ENCODE assay signal across 12 cellular contexts in the genomic region with DNA sequence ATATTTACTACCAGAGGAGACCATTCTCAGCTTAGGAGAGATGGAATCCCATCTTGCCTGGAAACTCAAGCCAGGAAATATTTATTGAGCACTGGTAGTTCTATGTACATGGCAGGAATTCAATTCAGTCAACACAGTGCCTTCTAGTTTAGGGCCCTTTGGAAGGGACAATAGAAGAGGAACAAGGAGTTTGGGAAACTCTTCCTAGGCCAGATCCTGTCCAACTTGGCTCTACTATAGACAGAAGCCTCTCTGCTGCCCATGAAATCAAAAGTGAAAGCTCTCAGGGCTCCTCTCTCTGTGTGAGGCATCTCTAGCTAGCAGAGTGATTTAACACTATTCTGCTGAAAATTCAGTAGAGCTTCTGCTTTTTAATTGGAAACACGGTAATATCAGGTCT.
A peak's percentile ranks its signal among the peaks of the same experiment; 100 is the strongest.
DNase-seq lines count a peak whose midpoint lies in the region; ATAC-seq, FAIRE-seq and TF ChIP-seq lines count a peak whose summit lies in the region.
"Had no signal": no experiment of that assay in that cellular context is flagged by ENCODE, and none has a peak within 500 bp of the region (broad histone marks: within the 10 kb centered on the region; RNA-seq: fewer than 3 reads in every experiment).

No MANE protein-coding gene starts in this region.

- intact Hi-C loops in left ventricle myocardium inferior (cut with micrococcal nuclease), result no loop called here
- intact Hi-C loops in Right ventricle myocardium superior (cut with DNase I), result no loop called here
- intact Hi-C loops in uterus (cut with DNase I; ENCODE audit: low total_unique reads), result no loop called here

- H3K36me3 ChIP-seq in left ventricle myocardium inferior (no peaks in the 10 kb centered on the region), MM.1S (replicated peaks; ENCODE audit: insufficient read depth, low read length) (no peaks in the 10 kb centered on the region), upper lobe of left lung (no peaks in the 10 kb centered on the region), uterus (no peaks in the 10 kb centered on the region)
- H3K36me3 ChIP-seq: cardiac muscle cell, stomach had no signal

- FAIRE-seq in GM12891 (lab: Jason Lieb, UNC) (no peak), RCC 7860 (lab: Jason Lieb, UNC) (no peak)

- no peaks in the 10 kb centered on the region for H3F3A ChIP-seq in MM.1S (ENCODE audit: insufficient read depth, low read length)

- H3K79me2 ChIP-seq in MM.1S (ENCODE audit: low read length), result no peaks in the 10 kb centered on the region

- H3K4me1 ChIP-seq in left ventricle myocardium inferior (peaks cover 5% of the 10 kb centered on the region), MM.1S (ENCODE audit: low read length) (peaks cover 4% of the 10 kb centered on the region; the same call in 1 of the 2 replicates), upper lobe of left lung (peaks cover 0 to 17% (median 5%) of the 10 kb centered on the region in 4 donors), uterus (no peaks in the 10 kb centered on the region)
- H3K4me1 ChIP-seq: stomach had no signal

- H3K27ac ChIP-seq in left ventricle myocardium inferior (replicated peaks), result peak overlapping the region; percentile 24
- no peak overlapping the region for H3K27ac ChIP-seq in MM.1S (ENCODE audit: low read length)
- H3K27ac ChIP-seq in upper lobe of left lung, result peak overlapping the region in 3 of 4 donors; percentile 23 to 51 (median 34)
- H3K27ac ChIP-seq in uterus, result no peak overlapping the region
- H3K27ac ChIP-seq: cardiac muscle cell, GM23248, stomach had no signal

- H3K9me3 ChIP-seq in left ventricle myocardium inferior (replicated peaks), result no peaks in the 10 kb centered on the region
- H3K9me3 ChIP-seq in MM.1S (replicated peaks; ENCODE audit: insufficient read depth, low read length), result no peaks in the 10 kb centered on the region
- no peaks in the 10 kb centered on the region for H3K9me3 ChIP-seq in upper lobe of left lung
- H3K9me3 ChIP-seq in uterus, result no peaks in the 10 kb centered on the region
- H3K9me3 ChIP-seq: stomach had no signal

- TF ChIP-seq POLR2A in upper lobe of left lung (IDR thresholded peaks at IDR 0.05), result no peak
- no peak for TF ChIP-seq POLR2A in GM12891 (IDR thresholded peaks at IDR 0.05; ENCODE audit: low read depth, low read length)
- TF ChIP-seq POLR2A in uterus (IDR thresholded peaks at IDR 0.05), result no peak

- DNase-seq in left ventricle myocardium inferior, result no peak
- DNase-seq in Right ventricle myocardium superior, result no peak
- peak; percentile 76 for DNase-seq in MM.1S
- no peak for DNase-seq in upper lobe of left lung
- no peak for DNase-seq in GM12891 (ENCODE audit: insufficient read length, low spot score)
- DNase-seq in RCC 7860 (ENCODE audit: low spot score), result no peak
- no peak for DNase-seq in uterus
- DNase-seq: activated CD4-positive, alpha-beta T cell treated with anti-CD3 and anti-CD28 coated beads, Interleukin-2, amount 10 ng/mL, durations not matched to agents 7 days and 5 days; GM23248; stomach had no signal

- no peak overlapping the region for H3K9ac ChIP-seq in MM.1S (ENCODE audit: low read length)
- H3K9ac ChIP-seq: GM23248 had no signal

- peak overlapping the region; percentile 44 for H3K4me2 ChIP-seq in MM.1S (ENCODE audit: low read depth, low read length)

- no peak for TF ChIP-seq EP300 in upper lobe of left lung (IDR thresholded peaks at IDR 0.05)

- H4K20me1 ChIP-seq in MM.1S (ENCODE audit: insufficient read depth, low read length), result no peaks in the 10 kb centered on the region

- peak overlapping the region; percentile 8 for H3K4me3 ChIP-seq in left ventricle myocardium inferior
- no peak overlapping the region for H3K4me3 ChIP-seq in MM.1S (ENCODE audit: low read length)
- H3K4me3 ChIP-seq in upper lobe of left lung, result no peak overlapping the region
- H3K4me3 ChIP-seq in uterus, result no peak overlapping the region
- H3K4me3 ChIP-seq: cardiac muscle cell, GM23248, stomach had no signal

- WGBS in upper lobe of left lung, 2 donors, result 31 to 50% methylated on average over 1 of the region's 1 CpG

- peak overlapping the region; percentile 63 for H2AFZ ChIP-seq in MM.1S (ENCODE audit: low read length)
- H2AFZ ChIP-seq: GM23248 had no signal

- ATAC-seq in Right ventricle myocardium superior (ENCODE audit: poor library complexity), result no peak
- ATAC-seq in HG02840 (IDR thresholded peaks at IDR 0.05; ENCODE audit: low FRiP score, unreplicated experiment), result peak; percentile 75
- ATAC-seq in upper lobe of left lung (ENCODE audit: low FRiP score in 2 of 2), result peak in 1 of 2 donors; percentile 43

- no peaks in the 10 kb centered on the region for H3K9me2 ChIP-seq in MM.1S (replicated peaks; ENCODE audit: insufficient read depth, low read length)

- no peaks in the 10 kb centered on the region for H3K27me3 ChIP-seq in left ventricle myocardium inferior (ENCODE audit: low read depth)
- no peaks in the 10 kb centered on the region for H3K27me3 ChIP-seq in MM.1S (replicated peaks; ENCODE audit: insufficient read depth, low read length)
- H3K27me3 ChIP-seq in upper lobe of left lung, result no peaks in the 10 kb centered on the region
- no peaks in the 10 kb centered on the region for H3K27me3 ChIP-seq in uterus
- H3K27me3 ChIP-seq: cardiac muscle cell, stomach had no signal

- no peak for TF ChIP-seq CTCF in left ventricle myocardium inferior (IDR thresholded peaks at IDR 0.05; ENCODE audit: borderline replicate concordance)
- TF ChIP-seq CTCF in MM.1S (IDR thresholded peaks at IDR 0.05; ENCODE audit: low read length), result no peak
- no peak for TF ChIP-seq CTCF in upper lobe of left lung (IDR thresholded peaks at IDR 0.05)
- TF ChIP-seq CTCF in uterus (IDR thresholded peaks at IDR 0.05), result no peak

TF ChIP-seq in GM12891, 5 proteins besides CTCF, POLR2A, EP300 and RAD21:
- TF ChIP-seq POU2F2 (IDR thresholded peaks at IDR 0.05; ENCODE audit: low read depth, low read length), result no peak
- TF ChIP-seq SPI1 (IDR thresholded peaks at IDR 0.05; ENCODE audit: low read depth, low read length), result no peak
- no peak for TF ChIP-seq POLR2AphosphoS5 (IDR thresholded peaks at IDR 0.05; ENCODE audit: low read depth, low read length)
- no peak for TF ChIP-seq TAF1 (IDR thresholded peaks at IDR 0.05; ENCODE audit: low read depth, low read length)
- no peak for TF ChIP-seq PAX5 (IDR thresholded peaks at IDR 0.05; ENCODE audit: insufficient read depth, low read length, severe bottlenecking)

Comparison
In these comparisons a context has a peak if more than half of its experiments do, and no peak if none do; other contexts are left out.
1. H3K27ac ChIP-seq: peak in left ventricle myocardium inferior (single experiment) and upper lobe of left lung (3 of 4); none in MM.1S (single experiment) and uterus (0 of 2).